Comparison of ENCODE assay signal across 18 cellular contexts in the genomic region with DNA sequence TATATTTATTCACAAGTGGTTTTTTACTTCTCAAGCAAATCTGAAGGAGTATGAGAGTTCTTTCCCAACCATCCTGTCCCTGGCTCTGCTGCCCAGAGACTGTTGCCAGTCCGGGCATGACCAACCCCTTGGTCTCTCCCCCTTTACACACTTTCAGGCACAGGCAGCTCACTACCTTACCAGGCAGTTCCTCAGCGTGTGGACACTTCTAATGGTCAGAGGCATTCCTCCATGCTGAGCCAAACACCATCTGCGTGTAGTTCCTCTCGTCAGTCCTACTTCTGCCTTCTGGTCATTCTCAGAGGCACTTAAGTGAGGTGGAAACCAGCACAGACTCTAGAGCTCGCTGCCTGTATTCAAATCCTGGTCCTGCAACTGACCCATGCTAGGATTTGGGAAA. TPM values are rescaled to one million over a fixed set of nuclear protein-coding genes. Genes with fewer than 3 reads are reported as not detected.
DNase-seq lines count a peak whose midpoint lies in the region; ATAC-seq and TF ChIP-seq lines count a peak whose summit lies in the region.
"Had no signal": no experiment of that assay in that cellular context is flagged by ENCODE, and none has a peak within 500 bp of the region (broad histone marks: within the 10 kb centered on the region; RNA-seq: fewer than 3 reads in every experiment).

No MANE protein-coding gene starts in this region.

- peaks cover 0 to 23% (median 11%) of the 10 kb centered on the region in 4 donors for H3K4me1 Mint-ChIP-seq in CD4-positive, CD25-positive, alpha-beta regulatory T cell
- H3K4me1 Mint-ChIP-seq: H9 had no signal

- ATAC-seq in CD4-positive, CD25-positive, alpha-beta regulatory T cell (ENCODE audit: low read depth in 2 of 2): no peak
- ATAC-seq in gastroesophageal sphincter: peak; percentile 9
- no peak for ATAC-seq in left lobe of liver
- ATAC-seq: A549 had no signal

- peaks cover 8% of the 10 kb centered on the region for H3K36me3 Mint-ChIP-seq in CD4-positive, CD25-positive, alpha-beta regulatory T cell

- no peaks in the 10 kb centered on the region for H3K4me1 ChIP-seq in CD4-positive, CD25-positive, alpha-beta regulatory T cell (ENCODE audit: control insufficient read depth, insufficient read depth, low read length, poor library complexity, severe bottlenecking)
- peaks cover 0 to 13% (median 0%) of the 10 kb centered on the region in 3 donors for H3K4me1 ChIP-seq in gastroesophageal sphincter
- peaks cover 0 to 4% (median 0%) of the 10 kb centered on the region in 4 donors for H3K4me1 ChIP-seq in transverse colon
- no peaks in the 10 kb centered on the region; the same call in 1 of the 2 replicates for H3K4me1 ChIP-seq in BE2C
- H3K4me1 ChIP-seq in SJCRH30: no peaks in the 10 kb centered on the region
- H3K4me1 ChIP-seq: A549 had no signal

- no peak overlapping the region for H3K27ac Mint-ChIP-seq in CD4-positive, CD25-positive, alpha-beta regulatory T cell
- H3K27ac Mint-ChIP-seq: H9 had no signal

- TF ChIP-seq POLR2A in gastroesophageal sphincter (IDR thresholded peaks at IDR 0.05): no peak
- no peak for TF ChIP-seq POLR2A in transverse colon (IDR thresholded peaks at IDR 0.05)

- WGBS in gastroesophageal sphincter (ENCODE audit: low coverage in 1 of 2), 2 donors: 60 to 100% methylated on average over 1 of the region's 5 CpGs
- WGBS in transverse colon (ENCODE audit: low coverage in 1 of 2), 2 donors: 64 to 87% methylated on average over 4 to 5 of the region's 5 CpGs

- no peak for DNase-seq in CD4-positive, CD25-positive, alpha-beta regulatory T cell
- DNase-seq in left lobe of liver (ENCODE audit: low spot score): peak; percentile 36
- DNase-seq in transverse colon: peak; percentile 4
- no peak for DNase-seq in COLO668 (lab: John Stamatoyannopoulos, UW; ENCODE audit: unreplicated experiment)
- DNase-seq in BE2C: no peak
- DNase-seq in SJCRH30: no peak
- DNase-seq: COR-L47, EL, H9, IMR-90, Karpas-422, MG63, NCI-H1105, NCI-H1694, NCI-H524 treated with DMSO at 0.1 percent for 48 hours had no signal

- TF ChIP-seq CTCF in gastroesophageal sphincter (IDR thresholded peaks at IDR 0.05) (no peak), transverse colon (IDR thresholded peaks at IDR 0.05) (no peak), BE2C (IDR thresholded peaks at IDR 0.05; ENCODE audit: low read depth, low read length) (no peak)

- H3K27me3 Mint-ChIP-seq in CD4-positive, CD25-positive, alpha-beta regulatory T cell: no peaks in the 10 kb centered on the region

- intact Hi-C loops in transverse colon (cut with DNase I; ENCODE audit: low total_unique reads): no loop called here

- in situ Hi-C loops in transverse colon (cut with MboI; ENCODE audit: low pct_ligation_motif_present in 1 of 4, low pct_unique_long_range_greater_than_20kb in 1 of 4, low sequenced_read_pairs in 3 of 4): no loop called here

- H3K9me3 Mint-ChIP-seq in CD4-positive, CD25-positive, alpha-beta regulatory T cell: peaks cover 0 to 6% (median 3%) of the 10 kb centered on the region in 7 donors
- H3K9me3 Mint-ChIP-seq: H9 had no signal

- no peak overlapping the region for H3K27ac ChIP-seq in CD4-positive, CD25-positive, alpha-beta regulatory T cell (ENCODE audit: insufficient read depth, low read length, poor library complexity, severe bottlenecking)
- H3K27ac ChIP-seq in gastroesophageal sphincter (no peak overlapping the region), transverse colon (no peak overlapping the region), SJCRH30 (no peak overlapping the region)
- H3K27ac ChIP-seq: A549, C4-2B had no signal

- H3K36me3 ChIP-seq in CD4-positive, CD25-positive, alpha-beta regulatory T cell (ENCODE audit: control insufficient read depth, insufficient read depth, low read length): no peaks in the 10 kb centered on the region
- H3K36me3 ChIP-seq in gastroesophageal sphincter: peaks cover 0 to 47% of the 10 kb centered on the region in 2 donors
- H3K36me3 ChIP-seq in transverse colon: no peaks in the 10 kb centered on the region
- peaks cover 81% of the 10 kb centered on the region for H3K36me3 ChIP-seq in BE2C
- no peaks in the 10 kb centered on the region for H3K36me3 ChIP-seq in SJCRH30
- H3K36me3 ChIP-seq: MG63 had no signal

- peak overlapping the region; percentile 11 for H3K4me3 ChIP-seq in CD4-positive, CD25-positive, alpha-beta regulatory T cell (ENCODE audit: low read depth, low read length)
- H3K4me3 ChIP-seq in gastroesophageal sphincter (no peak overlapping the region), transverse colon (no peak overlapping the region), BE2C (ENCODE audit: low read depth, low read length) (no peak overlapping the region), SJCRH30 (no peak overlapping the region)
- H3K4me3 ChIP-seq: A549, MG63 had no signal

- H3K9me3 ChIP-seq in CD4-positive, CD25-positive, alpha-beta regulatory T cell (ENCODE audit: control insufficient read depth in 2 of 2, low read length in 2 of 2): no peaks in the 10 kb centered on the region
- no peaks in the 10 kb centered on the region for H3K9me3 ChIP-seq in gastroesophageal sphincter
- no peaks in the 10 kb centered on the region for H3K9me3 ChIP-seq in transverse colon
- H3K9me3 ChIP-seq in BE2C: no peaks in the 10 kb centered on the region
- H3K9me3 ChIP-seq in SJCRH30 (replicated peaks): no peaks in the 10 kb centered on the region
- H3K9me3 ChIP-seq: A549, MG63 had no signal

- no peaks in the 10 kb centered on the region for H3K27me3 ChIP-seq in CD4-positive, CD25-positive, alpha-beta regulatory T cell (ENCODE audit: control insufficient read depth, insufficient read depth, low read length)
- no peaks in the 10 kb centered on the region for H3K27me3 ChIP-seq in gastroesophageal sphincter
- H3K27me3 ChIP-seq in transverse colon: no peaks in the 10 kb centered on the region
- no peaks in the 10 kb centered on the region for H3K27me3 ChIP-seq in BE2C
- H3K27me3 ChIP-seq in SJCRH30: no peaks in the 10 kb centered on the region
- H3K27me3 ChIP-seq: MG63 had no signal

- TF ChIP-seq EP300 in gastroesophageal sphincter (IDR thresholded peaks at IDR 0.05) (no peak), transverse colon (IDR thresholded peaks at IDR 0.05; ENCODE audit: low read depth) (no peak)

- H3K4me3 Mint-ChIP-seq in CD4-positive, CD25-positive, alpha-beta regulatory T cell: peak overlapping the region in 1 of 4 donors; percentile 36
- H3K4me3 Mint-ChIP-seq: H9 had no signal

RNA-seq across cellular contexts. Expression of a gene that starts 56.1 kb away (rescaled TPM):
- total RNA-seq in CD4-positive, CD25-positive, alpha-beta regulatory T cell: 21.5 TPM
- polyA plus RNA-seq in CD4-positive, CD25-positive, alpha-beta regulatory T cell: 10 to 100 TPM in 1 of 4 donors, 1 to 10 TPM in 3; 5.5 to 13.3 (median 9.1) TPM
- total RNA-seq in gastroesophageal sphincter: 10 to 100 TPM; 20.0 to 33.8 (median 30.8) TPM
- total RNA-seq in left lobe of liver: 8.1 TPM
- 10 to 100 TPM; 13.8 to 27.0 (median 20.3) TPM for total RNA-seq in transverse colon
- polyA plus RNA-seq in BE2C (2012; ENCODE audit: insufficient read depth, insufficient read length, low read depth): 25.7 TPM
- 36.3 and 42.7 TPM in 2 replicates for total RNA-seq in SJCRH30 (2014; rRNA removed; shearing (Covaris generic))

RNA-seq across cellular contexts. Expression of a gene that starts 56.6 kb away (rescaled TPM):
- 47.4 TPM for total RNA-seq in CD4-positive, CD25-positive, alpha-beta regulatory T cell
- 10 to 100 TPM; 18.0 to 30.1 (median 21.5) TPM for polyA plus RNA-seq in CD4-positive, CD25-positive, alpha-beta regulatory T cell
- total RNA-seq in gastroesophageal sphincter (100 to 1,000 TPM in 1 of 4 donors, 10 to 100 TPM in 3; 16.1 to 234 (median 24.1) TPM), left lobe of liver (15.5 TPM), transverse colon (10 to 100 TPM; 24.6 to 40.4 (median 30.6) TPM)
- 49.7 TPM for polyA plus RNA-seq in BE2C (2012; ENCODE audit: insufficient read depth, insufficient read length, low read depth)
- 126 TPM in 2 replicates for total RNA-seq in SJCRH30 (2014; rRNA removed; shearing (Covaris generic))

Comparison
In these comparisons a context has a peak if more than half of its experiments do, and no peak if none do; other contexts are left out.
1. DNase-seq: peak in left lobe of liver (single experiment) and transverse colon (single experiment); none in CD4-positive, CD25-positive, alpha-beta regulatory T cell (0 of 3), COLO668 (single experiment), BE2C (single experiment) and SJCRH30 (0 of 2).